In the genomic region with DNA sequence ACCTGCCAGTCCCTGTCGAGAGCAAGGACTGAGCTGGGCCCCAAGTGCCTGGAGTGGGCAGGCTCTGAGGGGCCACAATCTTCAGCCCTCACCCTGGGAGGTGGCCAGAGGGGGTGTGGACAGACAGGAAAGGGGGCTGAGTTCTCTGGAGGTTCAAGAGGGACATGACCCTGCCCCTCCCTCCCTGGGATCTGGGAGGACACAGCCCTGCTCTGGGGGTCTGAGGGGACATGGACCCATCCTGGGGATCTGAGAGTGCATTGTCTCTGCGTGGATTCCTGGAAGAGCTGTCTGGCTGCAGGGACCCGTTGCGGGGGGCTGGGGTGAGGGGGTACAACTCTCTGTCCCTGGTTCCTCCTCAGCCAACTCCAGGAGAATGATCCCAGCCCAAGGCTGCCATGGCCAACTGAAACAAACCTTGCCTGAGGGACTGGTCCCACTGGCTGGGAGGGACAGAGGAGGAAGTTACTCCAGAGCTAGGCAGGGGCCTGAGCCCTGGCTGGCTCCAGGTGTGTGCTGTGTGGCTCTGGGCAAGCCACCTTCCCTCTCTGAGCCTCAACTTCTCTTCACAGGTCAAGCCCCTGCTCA, we compare ENCODE assay signal across 18 cellular contexts. TPM values are rescaled to one million over a fixed set of nuclear protein-coding genes. Genes with fewer than 3 reads are reported as not detected.
DNase-seq lines count a peak whose midpoint lies in the region; ATAC-seq and TF ChIP-seq lines count a peak whose summit lies in the region.
"Had no signal": no experiment of that assay in that cellular context is flagged by ENCODE, and none has a peak within 500 bp of the region (broad histone marks: within the 10 kb centered on the region; RNA-seq: fewer than 3 reads in every experiment).

No MANE protein-coding gene starts in this region.

- H3K4me1 ChIP-seq in HEK293 (ENCODE audit: control insufficient read depth, insufficient read depth, low read length) (no peaks in the 10 kb centered on the region), right lobe of liver (peaks cover 0 to 19% (median 11%) of the 10 kb centered on the region in 4 donors), sigmoid colon (peaks cover 0 to 13% (median 9%) of the 10 kb centered on the region in 4 donors)
- H3K4me1 ChIP-seq: HAP-1 had no signal

- H3K9me3 ChIP-seq in HEK293 (ENCODE audit: control insufficient read depth, insufficient read depth, low read depth, low read length) (no peaks in the 10 kb centered on the region), right lobe of liver (no peaks in the 10 kb centered on the region), sigmoid colon (no peaks in the 10 kb centered on the region)
- H3K9me3 ChIP-seq: HAP-1, Peyer's patch had no signal

- POLR2A ChIA-PET in HEK293 (lab: Yijun Ruan, JAX) = no interaction called here

- ATAC-seq in right lobe of liver (no peak), HG02798 (IDR thresholded peaks at IDR 0.05; ENCODE audit: poor library complexity, unreplicated experiment) (no peak)
- ATAC-seq: Right ventricle myocardium inferior had no signal

- WGBS in right lobe of liver (ENCODE audit: insufficient coverage, low coverage, low lambda C conversion rate, missing lambda C conversion rate) = no CpG with 5 or more reads among the region's 4 CpGs
- WGBS in sigmoid colon, 2 donors = 77 to 80% methylated on average over 4 of the region's 4 CpGs

- H3K36me3 ChIP-seq in HEK293 (ENCODE audit: control insufficient read depth in 2 of 2, insufficient read depth in 1 of 2, low read length in 2 of 2) (no peaks in the 10 kb centered on the region), right lobe of liver (no peaks in the 10 kb centered on the region), sigmoid colon (no peaks in the 10 kb centered on the region), brain microvascular endothelial cell (replicated peaks) (no peaks in the 10 kb centered on the region)
- H3K36me3 ChIP-seq: HAP-1, Peyer's patch had no signal

- intact Hi-C loops in right lobe of liver (cut with DNase I) (loop anchor here in 1 of 2 donors (10.0 kb wide), 1 partner anchor 52 kb away; no protein-coding TSS in a partner anchor), sigmoid colon (cut with DNase I) (no loop called here)

- H3K27ac ChIP-seq in HEK293 (ENCODE audit: extremely low read depth, low read depth, low read length) (no peak overlapping the region), right lobe of liver (no peak overlapping the region), sigmoid colon (no peak overlapping the region), brain microvascular endothelial cell (no peak overlapping the region)
- H3K27ac ChIP-seq: Peyer's patch had no signal

- H3K4me3 ChIP-seq in HEK293 (ENCODE audit: low read depth, low read length) = no peak overlapping the region
- H3K4me3 ChIP-seq in right lobe of liver = no peak overlapping the region
- no peak overlapping the region for H3K4me3 ChIP-seq in sigmoid colon
- H3K4me3 ChIP-seq in brain microvascular endothelial cell (ENCODE audit: low read depth, low read length) = no peak overlapping the region
- H3K4me3 ChIP-seq: HAP-1, Peyer's patch had no signal

- DNase-seq in 8988T (peak; percentile 37), right lobe of liver (peak in 2 of 3 donors; percentile 9 to 46), sigmoid colon (peak; percentile 56), SHP77 (lab: John Stamatoyannopoulos, UW) (no peak), brain microvascular endothelial cell (no peak)
- DNase-seq: ACHN, C1 segment of cervical spinal cord, DND-41, MM.1S, NCI-H1092, NCI-H2081 treated with DMSO at 0.1 percent for 48 hours, NCI-H446 treated with DMSO at 0.1 percent for 48 hours had no signal

- CTCF ChIA-PET in HEK293 (lab: Yijun Ruan, JAX) = no interaction called here

- no peak for TF ChIP-seq EP300 in sigmoid colon (IDR thresholded peaks at IDR 0.05)

- in situ Hi-C loops in brain microvascular endothelial cell (cut with HindIII; ENCODE audit: low pct_ligation_motif_present, low sequenced_read_pairs) = no loop called here

- TF ChIP-seq POLR2A in right lobe of liver (IDR thresholded peaks at IDR 0.05) = no peak
- TF ChIP-seq POLR2A in sigmoid colon (IDR thresholded peaks at IDR 0.05) = no peak

- H3K27me3 ChIP-seq in right lobe of liver (no peaks in the 10 kb centered on the region), sigmoid colon (no peaks in the 10 kb centered on the region), brain microvascular endothelial cell (replicated peaks) (no peaks in the 10 kb centered on the region)
- H3K27me3 ChIP-seq: Peyer's patch had no signal

- TF ChIP-seq CTCF in HEK293 (tag by site-specific recombination; IDR thresholded peaks at IDR 0.05) (no peak), right lobe of liver (IDR thresholded peaks at IDR 0.05) (no peak), sigmoid colon (IDR thresholded peaks at IDR 0.05) (no peak), brain microvascular endothelial cell (IDR thresholded peaks at IDR 0.05; ENCODE audit: low read depth, low read length, missing control alignments) (no peak)

TF ChIP-seq in HEK293, 187 proteins besides CTCF, POLR2A, EP300 and RAD21:
- TF ChIP-seq ZNF747 (tag by site-specific recombination; IDR thresholded peaks at IDR 0.05) = no peak
- TF ChIP-seq ZNF16 (tag by site-specific recombination; IDR thresholded peaks at IDR 0.05; ENCODE audit: low read depth) = no peak
- TF ChIP-seq GLIS2 (tag by site-specific recombination; IDR thresholded peaks at IDR 0.05) = 0 out of 2 replicates have a peak, but pooled peaks have one; percentile 16
TF ChIP-seq in HEK293: peak in this region for 1.

RNA-seq across cellular contexts. Expression of a gene that starts 29.0 kb away (rescaled TPM):
- total RNA-seq in right lobe of liver = 10 to 100 TPM in 5 of 6 experiments, 1 to 10 TPM in 1; 6.1 to 32.5 (median 16.0) TPM
- total RNA-seq in sigmoid colon = 1 to 10 TPM; 3.6 to 9.0 (median 6.0) TPM
- polyA plus RNA-seq in sigmoid colon = 1 to 10 TPM; 1.2 to 5.2 (median 3.6) TPM

RNA-seq across cellular contexts. Expression of a gene that starts 43.3 kb away (rescaled TPM):
- total RNA-seq in right lobe of liver = 1 to 10 TPM in 3 of 6 experiments, under 1 TPM in 3; 0.37 to 2.0 (median 1.00) TPM
- 10 to 100 TPM in 1 of 4 donors, 1 to 10 TPM in 3; 1.5 to 10.8 (median 2.7) TPM for total RNA-seq in sigmoid colon
- polyA plus RNA-seq in sigmoid colon = 10 to 100 TPM in 1 of 3 donors, 1 to 10 TPM in 2; 2.4 to 11.8 (median 8.4) TPM
- total RNA-seq: LHCN-M2 had no signal

Comparison
In these comparisons a context has a peak if more than half of its experiments do, and no peak if none do; other contexts are left out.
1. DNase-seq: peak in 8988T (single experiment), right lobe of liver (2 of 3) and sigmoid colon (single experiment); none in SHP77 (0 of 2) and brain microvascular endothelial cell (single experiment).